8 cellular contexts compared by ENCODE assay signal in the genomic region with DNA sequence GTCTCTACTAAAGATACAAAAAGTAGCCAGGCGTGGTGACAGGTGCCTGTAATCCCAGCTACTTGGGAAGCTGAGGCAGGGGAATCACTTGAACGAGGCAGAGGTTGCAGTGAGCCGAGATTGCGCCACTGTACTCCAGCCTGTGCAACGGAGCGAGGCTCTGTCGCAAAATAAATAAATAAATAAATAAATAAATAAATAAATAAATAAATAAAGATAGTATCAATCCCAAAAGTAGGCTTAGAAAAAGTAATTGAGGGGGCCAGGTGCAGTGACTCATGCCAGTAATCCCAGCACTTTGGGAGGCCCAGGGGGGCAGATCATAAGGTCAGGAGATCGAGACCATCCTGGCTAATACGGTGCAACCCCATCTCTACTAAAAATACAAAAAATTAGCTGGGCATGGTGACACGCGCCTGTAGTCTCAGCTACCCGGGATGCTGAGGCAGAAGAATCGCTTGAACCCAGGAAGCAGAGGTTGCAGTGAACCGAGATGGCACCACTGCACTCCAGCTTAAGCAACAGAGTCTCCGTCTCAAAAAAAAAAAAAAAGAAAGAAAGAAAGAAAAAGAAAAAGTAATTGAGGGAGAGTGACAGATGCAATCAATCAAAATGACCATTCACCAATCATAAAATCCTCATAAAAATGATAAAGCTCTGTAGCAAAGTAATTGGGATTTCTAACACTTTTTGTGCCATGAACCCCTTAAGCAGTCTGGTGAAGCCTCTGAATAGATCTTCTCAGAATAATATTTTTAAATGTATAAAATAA. TPM values are rescaled to one million over a fixed set of nuclear protein-coding genes. Genes with fewer than 3 reads are reported as not detected.
DNase-seq lines count a peak whose midpoint lies in the region; ATAC-seq and TF ChIP-seq lines count a peak whose summit lies in the region.
"Not testable (repeated sequence)": the region's sequence is repeated elsewhere in the genome, so short reads cannot be mapped to it uniquely, and the experiment has no call there.

No MANE protein-coding gene starts in this region.

- H3K79me1 ChIP-seq in mesenchymal stem cell (replicated peaks; ENCODE audit: low read length, poor library complexity, severe bottlenecking), result not testable (repeated sequence)

- H3K4me2 ChIP-seq in BLaER1 (peak overlapping the region; percentile 12; the same call in 1 of the 2 replicates), Karpas-422 (ENCODE audit: low read depth, low read length, poor library complexity, severe bottlenecking) (peak overlapping the region; percentile 98)
- not testable (repeated sequence) for H3K4me2 ChIP-seq in mesenchymal stem cell (ENCODE audit: low read length, poor library complexity, severe bottlenecking)

- peaks cover 71% of the 10 kb centered on the region for H4K20me1 ChIP-seq in BLaER1
- H4K20me1 ChIP-seq in Karpas-422 (ENCODE audit: insufficient read depth, low read depth, low read length), result not testable (repeated sequence)

- not testable (repeated sequence) for H3K4ac ChIP-seq in mesenchymal stem cell (ENCODE audit: low read depth in 1 of 2, low read length in 2 of 2)

- not testable (repeated sequence) for H2AK5ac ChIP-seq in mesenchymal stem cell (ENCODE audit: low read length, severe bottlenecking)

- H2AFZ ChIP-seq in Karpas-422 (ENCODE audit: low read length); mesenchymal stem cell (ENCODE audit: low read depth, low read length): not testable (repeated sequence)

- not testable (repeated sequence) for H2BK12ac ChIP-seq in mesenchymal stem cell (ENCODE audit: low read length in 2 of 2)

- not testable (repeated sequence) for H4K8ac ChIP-seq in mesenchymal stem cell (ENCODE audit: low read length)

- not testable (repeated sequence) for H3K9ac ChIP-seq in BLaER1; Karpas-422 (ENCODE audit: low read length)
- peak overlapping the region; percentile 41 for H3K9ac ChIP-seq in mesenchymal stem cell (ENCODE audit: low read length)

- 94% methylated on average over 2 of the region's 15 CpGs for WGBS in mesenchymal stem cell

- H3K18ac ChIP-seq in mesenchymal stem cell (ENCODE audit: low read depth in 1 of 2, low read length in 2 of 2), result not testable (repeated sequence)

- not testable (repeated sequence) for H3K23ac ChIP-seq in mesenchymal stem cell (ENCODE audit: low read length in 2 of 2)

- not testable (repeated sequence) for H2BK5ac ChIP-seq in mesenchymal stem cell (ENCODE audit: low read depth, low read length, poor library complexity, severe bottlenecking)

- not testable (repeated sequence) for ATAC-seq in central memory CD8-positive, alpha-beta T cell (replicated peaks; ENCODE audit: extremely low read depth, poor library complexity, severe bottlenecking); stimulated activated naive CD8-positive, alpha-beta T cell treated with anti-CD3 and anti-CD28 coated beads, Interleukin-15, amount 100 ng/mL, for 72 hours

- peaks cover 71% of the 10 kb centered on the region for H3K79me2 ChIP-seq in Karpas-422 (ENCODE audit: low read length)

- H3K27me3 ChIP-seq in BLaER1; Karpas-422 (ENCODE audit: low read length); mesenchymal stem cell (ENCODE audit: control insufficient read depth in 1 of 2, insufficient read depth in 1 of 2, low read length in 2 of 2); neutrophil: not testable (repeated sequence)

- not testable (repeated sequence) for H3K14ac ChIP-seq in mesenchymal stem cell (ENCODE audit: low read length in 2 of 2)

- H4K91ac ChIP-seq in mesenchymal stem cell (ENCODE audit: low read length), result not testable (repeated sequence)

- H3K27ac ChIP-seq in BLaER1; mesenchymal stem cell (ENCODE audit: low read length, poor library complexity, severe bottlenecking): not testable (repeated sequence)
- peak overlapping the region; percentile 57; the same call in 1 of the 2 replicates for H3K27ac ChIP-seq in Karpas-422 (ENCODE audit: low read length)
- peak overlapping the region; percentile 47 for H3K27ac ChIP-seq in neutrophil

- peaks cover 50% of the 10 kb centered on the region for H3K36me3 ChIP-seq in BLaER1
- peaks cover 30% of the 10 kb centered on the region; the same call in 1 of the 2 replicates for H3K36me3 ChIP-seq in Karpas-422 (ENCODE audit: insufficient read depth, low read length)
- H3K36me3 ChIP-seq in mesenchymal stem cell (ENCODE audit: control insufficient read depth in 1 of 2, insufficient read depth in 2 of 2, low read depth in 1 of 2, low read length in 2 of 2), result peaks cover 9 to 34% of the 10 kb centered on the region in 2 experiments
- H3K36me3 ChIP-seq in neutrophil, result peaks cover 28% of the 10 kb centered on the region

- not testable (repeated sequence) for TF ChIP-seq CTCF in neutrophil (IDR thresholded peaks at IDR 0.05)

- not testable (repeated sequence) for H3K4me3 Mint-ChIP-seq in activated CD4-positive, alpha-beta T cell treated with anti-CD3 and anti-CD28 coated beads, Interleukin-2, amount 10 ng/mL, durations not matched to agents 24 days and 14 days; central memory CD8-positive, alpha-beta T cell
- peak overlapping the region; percentile 51 for H3K4me3 Mint-ChIP-seq in activated naive CD8-positive, alpha-beta T cell
- H3K4me3 Mint-ChIP-seq in stimulated activated naive CD8-positive, alpha-beta T cell treated with anti-CD3 and anti-CD28 coated beads, Interleukin-15, amount 100 ng/mL, for 72 hours, result peak overlapping the region; percentile 40 to 54

- not testable (repeated sequence) for H2BK120ac ChIP-seq in mesenchymal stem cell (ENCODE audit: low read depth, low read length)

- peak overlapping the region; percentile 25 for H3K27ac Mint-ChIP-seq in activated CD4-positive, alpha-beta T cell treated with anti-CD3 and anti-CD28 coated beads, Interleukin-2, amount 10 ng/mL, durations not matched to agents 24 days and 14 days
- not testable (repeated sequence) for H3K27ac Mint-ChIP-seq in activated naive CD8-positive, alpha-beta T cell
- peak overlapping the region; percentile 46 for H3K27ac Mint-ChIP-seq in central memory CD8-positive, alpha-beta T cell (ENCODE audit: low read depth)
- H3K27ac Mint-ChIP-seq in stimulated activated naive CD8-positive, alpha-beta T cell treated with anti-CD3 and anti-CD28 coated beads, Interleukin-15, amount 100 ng/mL, for 72 hours, result peak overlapping the region in 1 of 2 donors; percentile 83

- intact Hi-C loops in activated CD4-positive, alpha-beta T cell treated with anti-CD3 and anti-CD28 coated beads, Interleukin-2, amount 10 ng/mL, durations not matched to agents 24 days and 14 days (cut with micrococcal nuclease), result loop anchor here (10.0 kb wide), 1 partner anchor 337 kb away; the partner anchor contains the start of gene PLEKHO2

- peaks cover 21% of the 10 kb centered on the region for H3K36me3 Mint-ChIP-seq in activated CD4-positive, alpha-beta T cell treated with anti-CD3 and anti-CD28 coated beads, Interleukin-2, amount 10 ng/mL, durations not matched to agents 24 days and 14 days (ENCODE audit: low read depth)
- H3K36me3 Mint-ChIP-seq in activated naive CD8-positive, alpha-beta T cell, result not testable (repeated sequence)
- peaks cover 33% of the 10 kb centered on the region for H3K36me3 Mint-ChIP-seq in central memory CD8-positive, alpha-beta T cell (ENCODE audit: insufficient read depth)

- not testable (repeated sequence) for DNase-seq in Karpas-422; activated CD4-positive, alpha-beta T cell treated with anti-CD3 and anti-CD28 coated beads, Interleukin-2, amount 10 ng/mL, durations not matched to agents 24 days and 14 days; central memory CD8-positive, alpha-beta T cell (ENCODE audit: low spot score in 2 of 2); mesenchymal stem cell; stimulated activated naive CD8-positive, alpha-beta T cell treated with anti-CD3 and anti-CD28 coated beads, Interleukin-15, amount 100 ng/mL, for 72 hours

- not testable (repeated sequence) for H3K27me3 Mint-ChIP-seq in activated CD4-positive, alpha-beta T cell treated with anti-CD3 and anti-CD28 coated beads, Interleukin-2, amount 10 ng/mL, durations not matched to agents 24 days and 14 days; activated naive CD8-positive, alpha-beta T cell; central memory CD8-positive, alpha-beta T cell; stimulated activated naive CD8-positive, alpha-beta T cell treated with anti-CD3 and anti-CD28 coated beads, Interleukin-15, amount 100 ng/mL, for 72 hours

- not testable (repeated sequence) for H3K4me3 ChIP-seq in BLaER1; Karpas-422 (ENCODE audit: low read length); mesenchymal stem cell (ENCODE audit: insufficient read depth in 1 of 2, low read depth in 1 of 2, low read length in 2 of 2); neutrophil (ENCODE audit: low read depth in 1 of 2, low read length in 1 of 2)

- H3K9me3 ChIP-seq in BLaER1; Karpas-422 (ENCODE audit: low read length); mesenchymal stem cell (ENCODE audit: control insufficient read depth, low read length); neutrophil: not testable (repeated sequence)

- peaks cover 24% of the 10 kb centered on the region for H3K4me1 Mint-ChIP-seq in activated CD4-positive, alpha-beta T cell treated with anti-CD3 and anti-CD28 coated beads, Interleukin-2, amount 10 ng/mL, durations not matched to agents 24 days and 14 days
- H3K4me1 Mint-ChIP-seq in activated naive CD8-positive, alpha-beta T cell (ENCODE audit: low read depth), result peaks cover 38% of the 10 kb centered on the region
- peaks cover 31% of the 10 kb centered on the region for H3K4me1 Mint-ChIP-seq in central memory CD8-positive, alpha-beta T cell
- peaks cover 35% of the 10 kb centered on the region for H3K4me1 Mint-ChIP-seq in stimulated activated naive CD8-positive, alpha-beta T cell treated with anti-CD3 and anti-CD28 coated beads, Interleukin-15, amount 100 ng/mL, for 72 hours

- H3K9me2 ChIP-seq in Karpas-422 (replicated peaks; ENCODE audit: insufficient read depth, low read length), result not testable (repeated sequence)

- H3K4me1 ChIP-seq in BLaER1 (peaks cover 32% of the 10 kb centered on the region), Karpas-422 (ENCODE audit: low read length) (peaks cover 25% of the 10 kb centered on the region), neutrophil (ENCODE audit: control insufficient read depth in 1 of 2, insufficient read depth in 1 of 2, low read depth in 1 of 2, low read length in 1 of 2) (peaks cover 22 to 33% of the 10 kb centered on the region in 2 experiments)
- not testable (repeated sequence) for H3K4me1 ChIP-seq in mesenchymal stem cell (ENCODE audit: control insufficient read depth, insufficient read depth, low read depth, low read length)

- not testable (repeated sequence) for H2BK15ac ChIP-seq in mesenchymal stem cell (ENCODE audit: low read depth, poor library complexity, severe bottlenecking)

- H3K9me3 Mint-ChIP-seq in activated CD4-positive, alpha-beta T cell treated with anti-CD3 and anti-CD28 coated beads, Interleukin-2, amount 10 ng/mL, durations not matched to agents 24 days and 14 days; activated naive CD8-positive, alpha-beta T cell (ENCODE audit: low read depth); central memory CD8-positive, alpha-beta T cell; stimulated activated naive CD8-positive, alpha-beta T cell treated with anti-CD3 and anti-CD28 coated beads, Interleukin-15, amount 100 ng/mL, for 72 hours: not testable (repeated sequence)

RNA-seq across cellular contexts. Expression of gene CLPX, which starts 3.4 kb away (rescaled TPM):
- 26.2 and 34.3 TPM in 2 replicates for total RNA-seq in Karpas-422 (2014; rRNA removed; shearing (Covaris generic); ENCODE audit: low replicate concordance)
- total RNA-seq in activated CD4-positive, alpha-beta T cell treated with anti-CD3 and anti-CD28 coated beads, Interleukin-2, amount 10 ng/mL, durations not matched to agents 24 days and 14 days, result 62.8 and 63.5 TPM in 2 replicates
- 18.8 TPM for polyA plus RNA-seq in mesenchymal stem cell (2013, experiment 1 of 2)
- 20.7 TPM for polyA plus RNA-seq in mesenchymal stem cell (2013, experiment 2 of 2)

RNA-seq across cellular contexts. Expression of gene CILP, which starts 29.5 kb away (rescaled TPM):
- total RNA-seq in Karpas-422 (2014; rRNA removed; shearing (Covaris generic); ENCODE audit: low replicate concordance), result 0.04 TPM in 1 of 2 replicates, not detected in the other
- total RNA-seq in activated CD4-positive, alpha-beta T cell treated with anti-CD3 and anti-CD28 coated beads, Interleukin-2, amount 10 ng/mL, durations not matched to agents 24 days and 14 days, result 0.02 TPM in 2 replicates
- polyA plus RNA-seq in mesenchymal stem cell (2013, experiment 1 of 2), result 0.06 TPM
- polyA plus RNA-seq in mesenchymal stem cell (2013, experiment 2 of 2), result 0.05 TPM

RNA-seq across cellular contexts. Expression of gene PDCD7, which starts 48.2 kb away (rescaled TPM):
- 20.5 and 23.4 TPM in 2 replicates for total RNA-seq in Karpas-422 (2014; rRNA removed; shearing (Covaris generic); ENCODE audit: low replicate concordance)
- 59.9 and 60.1 TPM in 2 replicates for total RNA-seq in activated CD4-positive, alpha-beta T cell treated with anti-CD3 and anti-CD28 coated beads, Interleukin-2, amount 10 ng/mL, durations not matched to agents 24 days and 14 days
- polyA plus RNA-seq in mesenchymal stem cell (2013, experiment 1 of 2), result 20.3 TPM
- 19.4 TPM for polyA plus RNA-seq in mesenchymal stem cell (2013, experiment 2 of 2)
